ENCODE assay signal across 21 cellular contexts in genomic region chr22:39931271-39931670, GRCh38. TPM values are rescaled to one million over a fixed set of nuclear protein-coding genes. Genes with fewer than 3 reads are reported as not detected.
DNase-seq lines count a peak whose midpoint lies in the region; ATAC-seq and TF ChIP-seq lines count a peak whose summit lies in the region.
"Had no signal": no experiment of that assay in that cellular context is flagged by ENCODE, and none has a peak within 500 bp of the region (broad histone marks: within the 10 kb centered on the region; RNA-seq: fewer than 3 reads in every experiment).

No MANE protein-coding gene starts in this region.

- POLR2A ChIA-PET in CD4-positive, alpha-beta T cell (lab: Charles Lee) = interaction anchor here (2.7 to 16.2 kb wide), 2 partner anchors 10 to 20 kb away, joined by 16 to 393 read pairs; no protein-coding TSS in a partner anchor

- no peaks in the 10 kb centered on the region for H3K27me3 Mint-ChIP-seq in activated CD8-positive, alpha-beta memory T cell treated with anti-CD3 and anti-CD28 coated beads, Interleukin-2, amount 10 ng/mL, durations not matched to agents 7 days and 5 days
- no peaks in the 10 kb centered on the region for H3K27me3 Mint-ChIP-seq in CD4-positive, alpha-beta T cell
- peaks cover 52% of the 10 kb centered on the region for H3K27me3 Mint-ChIP-seq in mesothelial cell of epicardium (ENCODE audit: low read depth)

- H3K36me3 Mint-ChIP-seq in activated CD8-positive, alpha-beta memory T cell treated with anti-CD3 and anti-CD28 coated beads, Interleukin-2, amount 10 ng/mL, durations not matched to agents 7 days and 5 days = peaks cover 58% of the 10 kb centered on the region
- H3K36me3 Mint-ChIP-seq in CD4-positive, alpha-beta T cell (ENCODE audit: low read depth) = peaks cover 20% of the 10 kb centered on the region
- H3K36me3 Mint-ChIP-seq in stimulated activated effector memory CD8-positive, alpha-beta T cell treated with anti-CD3 and anti-CD28 coated beads, Interleukin-12 subunit alpha, Interleukin-12 subunit beta, amount 100 ng/mL, for 72 hours = peaks cover 14% of the 10 kb centered on the region
- no peaks in the 10 kb centered on the region for H3K36me3 Mint-ChIP-seq in mesothelial cell of epicardium
- H3K36me3 Mint-ChIP-seq: CD14-positive monocyte had no signal

- ATAC-seq in activated CD8-positive, alpha-beta memory T cell treated with anti-CD3 and anti-CD28 coated beads, Interleukin-2, amount 10 ng/mL, durations not matched to agents 7 days and 5 days = peak; percentile 4
- ATAC-seq in CD4-positive, alpha-beta T cell (ENCODE audit: poor library complexity) = no peak
- ATAC-seq in stimulated activated effector memory CD8-positive, alpha-beta T cell treated with anti-CD3 and anti-CD28 coated beads, Interleukin-12 subunit alpha, Interleukin-12 subunit beta, amount 100 ng/mL, for 72 hours = peak; percentile 57
- ATAC-seq in esophagus mucosa = no peak
- ATAC-seq in HG03139 (IDR thresholded peaks at IDR 0.05; ENCODE audit: unreplicated experiment) = no peak
- ATAC-seq: A549, GM23338, HepG2 had no signal

- H3K4me1 Mint-ChIP-seq in activated CD8-positive, alpha-beta memory T cell treated with anti-CD3 and anti-CD28 coated beads, Interleukin-2, amount 10 ng/mL, durations not matched to agents 7 days and 5 days = peaks cover 39% of the 10 kb centered on the region
- peaks cover 42% of the 10 kb centered on the region for H3K4me1 Mint-ChIP-seq in CD4-positive, alpha-beta T cell (ENCODE audit: low read depth)
- H3K4me1 Mint-ChIP-seq in stimulated activated effector memory CD8-positive, alpha-beta T cell treated with anti-CD3 and anti-CD28 coated beads, Interleukin-12 subunit alpha, Interleukin-12 subunit beta, amount 100 ng/mL, for 72 hours = peaks cover 41% of the 10 kb centered on the region
- H3K4me1 Mint-ChIP-seq in mesothelial cell of epicardium = no peaks in the 10 kb centered on the region

- H3K27ac Mint-ChIP-seq in activated CD8-positive, alpha-beta memory T cell treated with anti-CD3 and anti-CD28 coated beads, Interleukin-2, amount 10 ng/mL, durations not matched to agents 7 days and 5 days = no peak overlapping the region
- H3K27ac Mint-ChIP-seq in CD4-positive, alpha-beta T cell = no peak overlapping the region
- no peak overlapping the region for H3K27ac Mint-ChIP-seq in stimulated activated effector memory CD8-positive, alpha-beta T cell treated with anti-CD3 and anti-CD28 coated beads, Interleukin-12 subunit alpha, Interleukin-12 subunit beta, amount 100 ng/mL, for 72 hours
- H3K27ac Mint-ChIP-seq in mesothelial cell of epicardium = no peak overlapping the region
- H3K27ac Mint-ChIP-seq: CD14-positive monocyte, GM23338 had no signal

- no peaks in the 10 kb centered on the region for H3K9me3 ChIP-seq in CD4-positive, alpha-beta T cell (ENCODE audit: control insufficient read depth, low read length)
- H3K9me3 ChIP-seq: A549, MG63 had no signal

- H3K27me3 ChIP-seq in CD4-positive, alpha-beta T cell (ENCODE audit: control insufficient read depth, insufficient read depth, low read length) = no peaks in the 10 kb centered on the region

- H3K9me3 Mint-ChIP-seq in activated CD8-positive, alpha-beta memory T cell treated with anti-CD3 and anti-CD28 coated beads, Interleukin-2, amount 10 ng/mL, durations not matched to agents 7 days and 5 days (ENCODE audit: low read depth) = no peaks in the 10 kb centered on the region
- no peaks in the 10 kb centered on the region for H3K9me3 Mint-ChIP-seq in CD4-positive, alpha-beta T cell
- H3K9me3 Mint-ChIP-seq in stimulated activated effector memory CD8-positive, alpha-beta T cell treated with anti-CD3 and anti-CD28 coated beads, Interleukin-12 subunit alpha, Interleukin-12 subunit beta, amount 100 ng/mL, for 72 hours = no peaks in the 10 kb centered on the region
- no peaks in the 10 kb centered on the region for H3K9me3 Mint-ChIP-seq in mesothelial cell of epicardium
- H3K9me3 Mint-ChIP-seq: CD14-positive monocyte, GM23338 had no signal

- peak overlapping the region; percentile 21 for H3K27ac ChIP-seq in CD4-positive, alpha-beta T cell (ENCODE audit: low read depth, low read length)
- H3K27ac ChIP-seq: A549, KMS-11, RWPE1 had no signal

- no peak overlapping the region for H3K4me3 Mint-ChIP-seq in activated CD8-positive, alpha-beta memory T cell treated with anti-CD3 and anti-CD28 coated beads, Interleukin-2, amount 10 ng/mL, durations not matched to agents 7 days and 5 days
- no peak overlapping the region for H3K4me3 Mint-ChIP-seq in CD4-positive, alpha-beta T cell
- H3K4me3 Mint-ChIP-seq in stimulated activated effector memory CD8-positive, alpha-beta T cell treated with anti-CD3 and anti-CD28 coated beads, Interleukin-12 subunit alpha, Interleukin-12 subunit beta, amount 100 ng/mL, for 72 hours = no peak overlapping the region
- H3K4me3 Mint-ChIP-seq in mesothelial cell of epicardium = no peak overlapping the region
- H3K4me3 Mint-ChIP-seq: CD14-positive monocyte, GM23338 had no signal

- intact Hi-C loops in CD4-positive, alpha-beta T cell (cut with DNase I, micrococcal nuclease) = no loop called here

- TF ChIP-seq CTCF in CD4-positive, alpha-beta T cell (IDR thresholded peaks at IDR 0.05) = no peak
- no peak for TF ChIP-seq CTCF in mesothelial cell of epicardium (IDR thresholded peaks at IDR 0.05; ENCODE audit: unreplicated experiment)

- CTCF ChIA-PET in activated CD8-positive, alpha-beta memory T cell treated with anti-CD3 and anti-CD28 coated beads, Interleukin-2, amount 10 ng/mL, durations not matched to agents 7 days and 5 days (lab: Charles Lee) = interaction anchor here (0.8 to 11.4 kb wide), 2 partner anchors 14 to 23 kb away, joined by 3 to 171 read pairs; no protein-coding TSS in a partner anchor
- CTCF ChIA-PET in CD4-positive, alpha-beta T cell (lab: Charles Lee) = interaction anchor here (0.5 kb wide), 1 partner anchor 407 kb away, joined by 3 read pairs; no protein-coding TSS in a partner anchor

- DNase-seq in activated CD8-positive, alpha-beta memory T cell treated with anti-CD3 and anti-CD28 coated beads, Interleukin-2, amount 10 ng/mL, durations not matched to agents 7 days and 5 days = no peak
- DNase-seq in activated CD8-positive, alpha-beta memory T cell treated with anti-CD3 and anti-CD28 coated beads, Interleukin-2, amount 50 U/mL, for 48 hours = no peak
- no peak for DNase-seq in CD4-positive, alpha-beta T cell
- DNase-seq in MV-4-11 (lab: John Stamatoyannopoulos, UW) (peak; percentile 7), mesothelial cell of epicardium (ENCODE audit: low spot score in 2 of 2, unreplicated experiment in 2 of 2) (no peak)
- DNase-seq in stimulated activated effector memory CD8-positive, alpha-beta T cell treated with anti-CD3 and anti-CD28 coated beads, Interleukin-12 subunit alpha, Interleukin-12 subunit beta, amount 100 ng/mL, for 72 hours (ENCODE audit: low spot score in 2 of 2) = no peak
- DNase-seq: DMS79, MG63, NCI-H1092 treated with DMSO at 0.1 percent for 48 hours, NCI-H2081 treated with DMSO at 0.1 percent for 48 hours, NCI-H510A, NCI-H774 had no signal

RNA-seq across cellular contexts. Expression of gene TMA7B, which starts 28.9 kb away (rescaled TPM):
- 10 to 100 TPM in 1 of 2 experiments, 1 to 10 TPM in 1; 5.1 to 11.0 TPM for total RNA-seq in activated CD8-positive, alpha-beta memory T cell treated with anti-CD3 and anti-CD28 coated beads, Interleukin-2, amount 10 ng/mL, durations not matched to agents 7 days and 5 days
- total RNA-seq in CD4-positive, alpha-beta T cell = 1 to 10 TPM; 5.7 to 6.5 TPM
- total RNA-seq in esophagus mucosa (0.24 TPM), mesothelial cell of epicardium (not detected in 3 replicates)
- total RNA-seq: G401, GM23338, HepG2 had no signal

RNA-seq across cellular contexts. Expression of gene GRAP2, which starts 30.4 kb away (rescaled TPM):
- total RNA-seq in activated CD8-positive, alpha-beta memory T cell treated with anti-CD3 and anti-CD28 coated beads, Interleukin-2, amount 10 ng/mL, durations not matched to agents 7 days and 5 days = 100 to 1,000 TPM; 183 to 257 TPM
- total RNA-seq in CD4-positive, alpha-beta T cell = 10 to 100 TPM; 65.3 to 75.6 TPM
- 0.92 TPM for total RNA-seq in esophagus mucosa
- total RNA-seq in mesothelial cell of epicardium = 0.11 TPM in 1 of 3 replicates, not detected in the others
- total RNA-seq: HepG2 had no signal

RNA-seq across cellular contexts. Expression of gene ENTHD1, which starts 37.7 kb away (rescaled TPM):
- total RNA-seq in activated CD8-positive, alpha-beta memory T cell treated with anti-CD3 and anti-CD28 coated beads, Interleukin-2, amount 10 ng/mL, durations not matched to agents 7 days and 5 days = under 1 TPM; 0.21 to 0.41 TPM
- total RNA-seq in CD4-positive, alpha-beta T cell = under 1 TPM in 1 of 2 experiments, not detected in 1; 0.47 TPM
- total RNA-seq in esophagus mucosa (not detected), mesothelial cell of epicardium (not detected in 3 replicates)
- total RNA-seq: G401, GM23338, HepG2 had no signal

Comparison
In these comparisons a context has a peak if more than half of its experiments do, and no peak if none do; other contexts are left out.
1. ATAC-seq: peak in activated CD8-positive, alpha-beta memory T cell treated with anti-CD3 and anti-CD28 coated beads, Interleukin-2, amount 10 ng/mL, durations not matched to agents 7 days and 5 days (single experiment) and stimulated activated effector memory CD8-positive, alpha-beta T cell treated with anti-CD3 and anti-CD28 coated beads, Interleukin-12 subunit alpha, Interleukin-12 subunit beta, amount 100 ng/mL, for 72 hours (single experiment); none in CD4-positive, alpha-beta T cell (single experiment), esophagus mucosa (single experiment) and HG03139 (single experiment).
2. RNA of gene GRAP2, which starts 30.4 kb away (total RNA-seq): 183 to 257 TPM in activated CD8-positive, alpha-beta memory T cell treated with anti-CD3 and anti-CD28 coated beads, Interleukin-2, amount 10 ng/mL, durations not matched to agents 7 days and 5 days and 65.3 to 75.6 TPM in CD4-positive, alpha-beta T cell; 0.92 TPM in esophagus mucosa (single experiment) and 0.11 TPM in mesothelial cell of epicardium; every median in the first group is over 10 times any median in the second.